Comparison of ENCODE assay signal across 2 cellular contexts in the genomic region with DNA sequence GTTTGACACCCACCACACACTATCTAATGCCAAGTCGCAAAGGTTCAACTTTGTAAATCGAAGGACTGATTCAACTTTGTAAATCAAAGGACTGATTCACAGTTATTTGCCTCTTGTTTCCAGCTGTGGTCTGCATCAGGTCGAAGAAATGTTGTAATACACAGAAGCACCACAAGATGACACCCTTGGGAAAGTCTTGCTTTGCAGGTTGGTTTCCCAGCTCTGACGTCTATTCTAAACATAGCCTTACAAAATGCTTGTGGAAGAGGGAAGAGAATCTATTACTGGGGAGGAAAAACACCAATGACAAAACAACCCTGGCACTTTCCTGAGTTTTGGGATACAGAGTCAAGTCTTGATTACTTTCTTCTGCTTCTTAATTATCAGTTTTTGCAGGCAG.
TF ChIP-seq lines count a peak whose summit lies in the region.

No MANE protein-coding gene starts in this region.

TF ChIP-seq in WTC11, 78 proteins besides CTCF, POLR2A, EP300 and RAD21 (continued from another document):
- TF ChIP-seq, protein P1, sequence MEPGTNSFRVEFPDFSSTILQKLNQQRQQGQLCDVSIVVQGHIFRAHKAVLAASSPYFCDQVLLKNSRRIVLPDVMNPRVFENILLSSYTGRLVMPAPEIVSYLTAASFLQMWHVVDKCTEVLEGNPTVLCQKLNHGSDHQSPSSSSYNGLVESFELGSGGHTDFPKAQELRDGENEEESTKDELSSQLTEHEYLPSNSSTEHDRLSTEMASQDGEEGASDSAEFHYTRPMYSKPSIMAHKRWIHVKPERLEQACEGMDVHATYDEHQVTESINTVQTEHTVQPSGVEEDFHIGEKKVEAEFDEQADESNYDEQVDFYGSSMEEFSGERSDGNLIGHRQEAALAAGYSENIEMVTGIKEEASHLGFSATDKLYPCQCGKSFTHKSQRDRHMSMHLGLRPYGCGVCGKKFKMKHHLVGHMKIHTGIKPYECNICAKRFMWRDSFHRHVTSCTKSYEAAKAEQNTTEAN (CRISPR knock-in tag; IDR thresholded peaks at IDR 0.05): no peak
- TF ChIP-seq CDX4 (CRISPR knock-in tag; IDR thresholded peaks at IDR 0.05; ENCODE audit: borderline replicate concordance) (no peak), ATF6 (CRISPR knock-in tag; IDR thresholded peaks at IDR 0.05) (no peak)
- TF ChIP-seq, protein P2, sequence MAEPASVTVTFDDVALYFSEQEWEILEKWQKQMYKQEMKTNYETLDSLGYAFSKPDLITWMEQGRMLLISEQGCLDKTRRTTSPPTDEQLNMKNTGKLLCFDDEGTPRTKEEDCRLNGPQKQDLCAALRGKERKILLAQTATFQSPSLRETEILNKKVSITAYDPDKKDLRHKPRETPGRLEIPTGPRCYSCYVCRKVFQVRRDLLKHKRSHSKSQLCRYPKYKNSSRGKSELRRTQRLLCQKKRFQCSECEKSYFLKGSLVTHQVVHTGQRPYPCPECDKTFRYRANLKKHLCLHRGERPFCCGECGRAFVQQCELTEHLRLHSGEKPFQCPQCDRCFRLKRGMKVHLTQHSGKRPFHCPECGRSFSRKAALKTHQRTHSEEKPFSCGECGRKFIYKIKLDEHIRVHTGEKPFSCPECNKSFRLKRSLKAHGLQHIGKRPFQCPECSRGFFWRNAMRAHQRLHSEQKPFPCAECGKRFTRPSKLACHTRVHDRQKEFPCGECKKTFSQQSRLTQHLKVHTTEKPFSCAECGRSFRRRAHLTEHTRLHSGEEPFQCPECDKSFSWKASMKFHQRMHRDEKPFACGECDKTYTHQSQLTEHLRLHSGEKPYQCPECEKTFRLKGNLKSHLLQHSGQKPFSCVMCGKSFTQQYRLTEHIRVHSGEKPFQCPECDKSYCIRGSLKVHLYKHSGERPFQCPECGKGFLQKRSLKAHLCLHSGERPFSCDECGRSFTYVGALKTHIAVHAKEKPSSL (CRISPR knock-in tag; conservative IDR thresholded peaks at IDR 0.05): no peak

TF ChIP-seq in H1, 55 proteins besides CTCF, POLR2A, EP300 and RAD21 (continued from another document):
- TF ChIP-seq CBX5 (IDR thresholded peaks at IDR 0.05; ENCODE audit: low read depth, low read length): no peak
TF ChIP-seq in H1: peak in this region for 0.
